ENCODE assay signal across 8 cellular contexts in genomic region chr6:53410508-53411258, GRCh38.
DNase-seq lines count a peak whose midpoint lies in the region; ATAC-seq, FAIRE-seq and TF ChIP-seq lines count a peak whose summit lies in the region.

No MANE protein-coding gene starts in this region.

- TF ChIP-seq CTCF in adrenal gland (IDR thresholded peaks at IDR 0.05) = peak; percentile 39 to 81 (median 71)

- intact Hi-C loops in adrenal gland (cut with DNase I) = loop anchor here (5.0 to 10.0 kb wide), 4 partner anchors 46 to 238 kb away; no protein-coding TSS in a partner anchor

- no peaks in the 10 kb centered on the region for H3K4me1 ChIP-seq in CD8-positive, alpha-beta memory T cell (ENCODE audit: insufficient read depth, low read length)
- peaks cover 0 to 5% of the 10 kb centered on the region in 2 donors for H3K4me1 ChIP-seq in adrenal gland (replicated peaks in 1 of 2)

- no peaks in the 10 kb centered on the region for H3K9me3 Mint-ChIP-seq in CD8-positive, alpha-beta memory T cell

- H3K27me3 ChIP-seq in CD8-positive, alpha-beta memory T cell (ENCODE audit: insufficient read depth, low read length, poor library complexity, severe bottlenecking) = no peaks in the 10 kb centered on the region
- H3K27me3 ChIP-seq in adrenal gland = no peaks in the 10 kb centered on the region

- CTCF ChIA-PET in CD8-positive, alpha-beta memory T cell (lab: Charles Lee) = interaction anchor here (0.7 to 5.5 kb wide), 29 partner anchors 11 to 243 kb away, joined by 3 to 76 read pairs (median 5); no protein-coding TSS in a partner anchor

- H3K27me3 Mint-ChIP-seq in CD8-positive, alpha-beta memory T cell = no peaks in the 10 kb centered on the region

- no peak overlapping the region for H3K4me3 ChIP-seq in CD8-positive, alpha-beta memory T cell (ENCODE audit: low read length)
- no peak overlapping the region for H3K4me3 ChIP-seq in adrenal gland

- H3K36me3 ChIP-seq in CD8-positive, alpha-beta memory T cell (ENCODE audit: insufficient read depth, low read length) = no peaks in the 10 kb centered on the region
- H3K36me3 ChIP-seq in adrenal gland (replicated peaks in 1 of 2) = no peaks in the 10 kb centered on the region

- H3K27ac Mint-ChIP-seq in CD8-positive, alpha-beta memory T cell = no peak overlapping the region

- no peak overlapping the region for H3K4me3 Mint-ChIP-seq in CD8-positive, alpha-beta memory T cell

- no peak for TF ChIP-seq POLR2A in adrenal gland (IDR thresholded peaks at IDR 0.05)

- H3K4me1 Mint-ChIP-seq in CD8-positive, alpha-beta memory T cell = peaks cover 0 to 5% (median 3%) of the 10 kb centered on the region in 3 donors

- no peak for FAIRE-seq in urothelium cell line (lab: Jason Lieb, UNC)

- ATAC-seq in GM19043 (IDR thresholded peaks at IDR 0.05; ENCODE audit: low read depth, unreplicated experiment) (peak; percentile 93), HG03280 (IDR thresholded peaks at IDR 0.05; ENCODE audit: unreplicated experiment) (peak; percentile 92)

- peak; percentile 24 to 74 (median 49) for DNase-seq in CD8-positive, alpha-beta memory T cell
- DNase-seq in SK-N-DZ (ENCODE audit: low spot score) (peak; percentile 53), adrenal gland (peak; percentile 50 to 76 (median 65)), inferior parietal cortex (ENCODE audit: extremely low spot score) (peak; percentile 52), urothelium cell line (ENCODE audit: low spot score) (no peak)
- DNase-seq in stimulated activated CD4-positive, alpha-beta T cell treated with anti-CD3 and anti-CD28 coated beads, TNF-alpha, amount 100 ng/mL, for 4 hours (ENCODE audit: low read depth in 3 of 3) = peak; percentile 13 to 34 (median 27)

- POLR2A ChIA-PET in CD8-positive, alpha-beta memory T cell (lab: Charles Lee) = no interaction called here

- H3K36me3 Mint-ChIP-seq in CD8-positive, alpha-beta memory T cell = no peaks in the 10 kb centered on the region

- H3K27ac ChIP-seq in CD8-positive, alpha-beta memory T cell (ENCODE audit: low read depth, low read length) = no peak overlapping the region
- no peak overlapping the region for H3K27ac ChIP-seq in adrenal gland

- WGBS in adrenal gland, 4 donors = 43 to 58% (median 52%) methylated on average over 9 of the region's 9 CpGs

- H3K9me3 ChIP-seq in CD8-positive, alpha-beta memory T cell (ENCODE audit: low read length) = no peaks in the 10 kb centered on the region
- H3K9me3 ChIP-seq in adrenal gland (replicated peaks in 1 of 3) = no peaks in the 10 kb centered on the region
